In genomic region chr7:36390199-36391090, GRCh38 we compare ENCODE assay signal across 8 cellular contexts. TPM values are rescaled to one million over a fixed set of nuclear protein-coding genes. Genes with fewer than 3 reads are reported as not detected.
DNase-seq lines count a peak whose midpoint lies in the region; ATAC-seq, FAIRE-seq and TF ChIP-seq lines count a peak whose summit lies in the region.

No MANE protein-coding gene starts in this region.

- no peaks in the 10 kb centered on the region for H3K27me3 ChIP-seq in bronchial epithelial cell (ENCODE audit: control insufficient read depth, insufficient read depth, low read length)

- FAIRE-seq in bronchial epithelial cell (lab: Jason Lieb, UNC) = no peak

- peak; percentile 1 for TF ChIP-seq CTCF in bronchial epithelial cell (IDR thresholded peaks at IDR 0.05; ENCODE audit: insufficient read depth, low read length, severe bottlenecking)

- POLR2A ChIA-PET in activated CD4-positive, alpha-beta T cell treated with anti-CD3 and anti-CD28 coated beads for 36 hours (lab: Charles Lee) = no interaction called here

- intact Hi-C loops in activated CD4-positive, alpha-beta T cell treated with anti-CD3 and anti-CD28 coated beads for 36 hours (cut with DNase I, micrococcal nuclease) = loop anchor here in 1 of 2 experiments (2.0 to 5.0 kb wide), 5 partner anchors 212 to 962 kb away; no protein-coding TSS in a partner anchor

- DNase-seq in activated CD4-positive, alpha-beta T cell treated with anti-CD3 and anti-CD28 coated beads for 36 hours = peak; percentile 87
- DNase-seq in activated CD4-positive, alpha-beta T cell treated with anti-CD3 and anti-CD28 coated beads for 1 hour = no peak
- DNase-seq in NCI-H146 (lab: John Stamatoyannopoulos, UW) = peak; percentile 83
- peak in 2 of 3 donors; percentile 41 to 49 for DNase-seq in T-helper 17 cell
- DNase-seq in bronchial epithelial cell (ENCODE audit: low read depth) = peak; percentile 85
- DNase-seq in islet precursor cell = peak; percentile 97
- peak; percentile 33 for DNase-seq in stimulated activated CD4-positive, alpha-beta T cell treated with anti-CD3 and anti-CD28 coated beads, Interleukin-12 subunit alpha, Interleukin-12 subunit beta, amount 100 ng/mL, for 4 hours

- peak overlapping the region; percentile 62 for H3K4me3 ChIP-seq in bronchial epithelial cell (ENCODE audit: low read depth, low read length)

- no peaks in the 10 kb centered on the region for H3K9me3 Mint-ChIP-seq in activated CD4-positive, alpha-beta T cell treated with anti-CD3 and anti-CD28 coated beads for 36 hours (ENCODE audit: low read depth)

- peaks cover 26% of the 10 kb centered on the region for H3K4me1 Mint-ChIP-seq in activated CD4-positive, alpha-beta T cell treated with anti-CD3 and anti-CD28 coated beads for 36 hours
- H3K4me1 Mint-ChIP-seq in T-helper 17 cell = peaks cover 17% of the 10 kb centered on the region

- CTCF ChIA-PET in activated CD4-positive, alpha-beta T cell treated with anti-CD3 and anti-CD28 coated beads for 36 hours (lab: Charles Lee) = interaction anchor here (1.1 to 2.6 kb wide), 2 partner anchors 9 to 23 kb away, joined by 4 to 12 read pairs; a partner anchor contains a TSS

- H3K27ac Mint-ChIP-seq in activated CD4-positive, alpha-beta T cell treated with anti-CD3 and anti-CD28 coated beads for 36 hours = peak overlapping the region; percentile 83
- peak overlapping the region; percentile 88 for H3K27ac Mint-ChIP-seq in T-helper 17 cell

- peaks cover 21% of the 10 kb centered on the region for H3K36me3 Mint-ChIP-seq in activated CD4-positive, alpha-beta T cell treated with anti-CD3 and anti-CD28 coated beads for 36 hours (ENCODE audit: low read depth)
- H3K36me3 Mint-ChIP-seq in T-helper 17 cell (ENCODE audit: low read depth) = no peaks in the 10 kb centered on the region

- ATAC-seq in activated CD4-positive, alpha-beta T cell treated with anti-CD3 and anti-CD28 coated beads for 36 hours = peak; percentile 63
- ATAC-seq in HG02885 (IDR thresholded peaks at IDR 0.05; ENCODE audit: poor library complexity, unreplicated experiment) (peak; percentile 29), T-helper 17 cell (peak; percentile 10)

- H3K27me3 Mint-ChIP-seq in activated CD4-positive, alpha-beta T cell treated with anti-CD3 and anti-CD28 coated beads for 36 hours = peaks cover 11% of the 10 kb centered on the region
- H3K27me3 Mint-ChIP-seq in T-helper 17 cell = no peaks in the 10 kb centered on the region

- no peaks in the 10 kb centered on the region for H3K9me3 ChIP-seq in T-helper 17 cell (ENCODE audit: control insufficient read depth, low read length, poor library complexity, severe bottlenecking)

- peak overlapping the region; percentile 87 for H3K4me3 Mint-ChIP-seq in activated CD4-positive, alpha-beta T cell treated with anti-CD3 and anti-CD28 coated beads for 36 hours
- H3K4me3 Mint-ChIP-seq in T-helper 17 cell = peak overlapping the region; percentile 86

- no peaks in the 10 kb centered on the region for H3K36me3 ChIP-seq in bronchial epithelial cell (ENCODE audit: control insufficient read depth, insufficient read depth, low read length)

RNA-seq across cellular contexts. Expression of gene ANLN, which starts 0.8 kb away (rescaled TPM):
- total RNA-seq in activated CD4-positive, alpha-beta T cell treated with anti-CD3 and anti-CD28 coated beads for 36 hours = 10 to 100 TPM; 52.5 to 58.3 TPM
- total RNA-seq in T-helper 17 cell (under 1 TPM; 0.39 to 0.52 TPM), bronchial epithelial cell (1.2 and 2.4 TPM in 2 replicates)

Comparison
In these comparisons a context has a peak if more than half of its experiments do, and no peak if none do; other contexts are left out.
1. ATAC-seq: peak in every context shown above with its lines; median percentile 63 in activated CD4-positive, alpha-beta T cell treated with anti-CD3 and anti-CD28 coated beads for 36 hours; 29 in HG02885; 10 in T-helper 17 cell.
2. RNA of gene ANLN, which starts 0.8 kb away (total RNA-seq): 52.5 to 58.3 TPM in activated CD4-positive, alpha-beta T cell treated with anti-CD3 and anti-CD28 coated beads for 36 hours; 1.2 to 2.4 TPM in bronchial epithelial cell and 0.39 to 0.52 TPM in T-helper 17 cell; every median in the first group is over 10 times any median in the second.